8 cellular contexts compared by ENCODE assay signal in the genomic region with DNA sequence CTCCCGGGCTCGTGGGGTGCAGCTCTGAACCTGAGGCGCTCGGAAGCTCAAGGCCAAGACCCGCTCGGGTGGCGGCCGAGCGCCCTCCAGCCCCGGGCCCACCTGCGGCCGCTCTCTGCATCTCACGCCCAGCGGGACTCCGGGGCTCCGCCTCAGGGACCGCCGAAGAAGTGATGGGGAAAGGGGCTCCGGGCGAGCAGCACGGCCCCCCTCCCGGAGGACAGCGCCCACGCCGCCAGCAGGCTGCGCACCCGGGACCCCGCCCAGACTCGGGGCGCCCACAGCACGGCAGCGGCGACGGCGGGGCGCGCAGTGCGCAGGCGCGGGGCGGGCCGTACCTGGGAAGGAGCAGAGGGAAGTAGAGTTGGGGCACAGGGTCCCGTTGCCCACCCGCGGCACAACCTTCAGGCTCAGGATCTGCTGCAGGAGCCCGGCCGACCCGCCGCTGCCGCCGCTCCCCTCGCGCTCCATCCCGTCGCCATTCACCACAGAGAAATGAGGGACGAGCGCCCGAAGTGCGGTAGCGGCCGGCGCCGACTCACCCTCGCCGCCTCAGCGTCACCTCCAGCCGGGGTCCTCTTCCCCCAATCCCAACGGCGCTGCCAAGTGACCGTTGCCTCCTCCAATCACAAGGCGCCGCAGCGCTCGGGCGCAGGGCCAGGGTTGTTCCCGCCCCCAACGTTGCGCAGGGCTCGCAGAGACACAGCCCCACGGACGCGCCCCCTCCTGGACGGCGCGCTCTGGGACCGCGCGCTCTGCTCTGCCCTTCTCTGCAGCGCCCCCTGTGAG. TPM values are rescaled to one million over a fixed set of nuclear protein-coding genes. Genes with fewer than 3 reads are reported as not detected.
DNase-seq lines count a peak whose midpoint lies in the region; ATAC-seq and TF ChIP-seq lines count a peak whose summit lies in the region.

A gene with protein sequence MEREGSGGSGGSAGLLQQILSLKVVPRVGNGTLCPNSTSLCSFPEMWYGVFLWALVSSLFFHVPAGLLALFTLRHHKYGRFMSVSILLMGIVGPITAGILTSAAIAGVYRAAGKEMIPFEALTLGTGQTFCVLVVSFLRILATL (minus strand): TSS at position 560 of the 789 bp plus-strand sequence. CDS start 89 bp downstream, at position 471.

- no peaks in the 10 kb centered on the region for H3K9me3 Mint-ChIP-seq in activated naive CD4-positive, alpha-beta T cell treated with anti-CD3 and anti-CD28 coated beads, Interleukin-2, amount 50 U/mL, for 24 hours

- no peaks in the 10 kb centered on the region for H3K27me3 Mint-ChIP-seq in activated naive CD4-positive, alpha-beta T cell treated with anti-CD3 and anti-CD28 coated beads, Interleukin-2, amount 50 U/mL, for 24 hours

- peak within 1 kb of the TSS; percentile 75 for H3K27ac ChIP-seq in temporal lobe (ENCODE audit: low read depth, low read length)

- H3K36me3 Mint-ChIP-seq in activated naive CD4-positive, alpha-beta T cell treated with anti-CD3 and anti-CD28 coated beads, Interleukin-2, amount 50 U/mL, for 24 hours: peaks cover 3% of the 10 kb centered on the region

- ATAC-seq in HG02610 (IDR thresholded peaks at IDR 0.05; ENCODE audit: unreplicated experiment): peak; percentile 93
- ATAC-seq in SK-N-SH treated with all-trans-retinoic acid at 6 μM for 48 hours: peak; percentile 93

- peak within 1 kb of the TSS; percentile 96 for H3K27ac Mint-ChIP-seq in activated naive CD4-positive, alpha-beta T cell treated with anti-CD3 and anti-CD28 coated beads, Interleukin-2, amount 50 U/mL, for 24 hours

- H3K4me3 Mint-ChIP-seq in activated naive CD4-positive, alpha-beta T cell treated with anti-CD3 and anti-CD28 coated beads, Interleukin-2, amount 50 U/mL, for 24 hours: peak within 1 kb of the TSS; percentile 96

- TF ChIP-seq CTCF in GM12801 (IDR thresholded peaks at IDR 0.05; ENCODE audit: extremely low read depth, insufficient read length): peak; percentile 15

- DNase-seq in NCI-H1092 (lab: John Stamatoyannopoulos, UW) (peak; percentile 98), globus pallidus (ENCODE audit: low spot score) (peak; percentile 98), occipital lobe (lab: John Stamatoyannopoulos, UW) (peak; percentile 97)

- peaks cover 46% of the 10 kb centered on the region for H3K4me1 Mint-ChIP-seq in activated naive CD4-positive, alpha-beta T cell treated with anti-CD3 and anti-CD28 coated beads, Interleukin-2, amount 50 U/mL, for 24 hours

TF ChIP-seq in SK-N-SH treated with all-trans-retinoic acid at 6 μM for 48 hours, 23 proteins besides CTCF, POLR2A, EP300 and RAD21:
- TF ChIP-seq ZFP30 (CRISPR knock-in tag; IDR thresholded peaks at IDR 0.05): no peak
- TF ChIP-seq CSDC2 (CRISPR knock-in tag; IDR thresholded peaks at IDR 0.05): no peak
- TF ChIP-seq ZC3H10 (CRISPR knock-in tag; IDR thresholded peaks at IDR 0.05): no peak
- TF ChIP-seq ZNF565 (CRISPR knock-in tag; conservative IDR thresholded peaks at IDR 0.05; ENCODE audit: low read depth): no peak
- TF ChIP-seq, protein P1, sequence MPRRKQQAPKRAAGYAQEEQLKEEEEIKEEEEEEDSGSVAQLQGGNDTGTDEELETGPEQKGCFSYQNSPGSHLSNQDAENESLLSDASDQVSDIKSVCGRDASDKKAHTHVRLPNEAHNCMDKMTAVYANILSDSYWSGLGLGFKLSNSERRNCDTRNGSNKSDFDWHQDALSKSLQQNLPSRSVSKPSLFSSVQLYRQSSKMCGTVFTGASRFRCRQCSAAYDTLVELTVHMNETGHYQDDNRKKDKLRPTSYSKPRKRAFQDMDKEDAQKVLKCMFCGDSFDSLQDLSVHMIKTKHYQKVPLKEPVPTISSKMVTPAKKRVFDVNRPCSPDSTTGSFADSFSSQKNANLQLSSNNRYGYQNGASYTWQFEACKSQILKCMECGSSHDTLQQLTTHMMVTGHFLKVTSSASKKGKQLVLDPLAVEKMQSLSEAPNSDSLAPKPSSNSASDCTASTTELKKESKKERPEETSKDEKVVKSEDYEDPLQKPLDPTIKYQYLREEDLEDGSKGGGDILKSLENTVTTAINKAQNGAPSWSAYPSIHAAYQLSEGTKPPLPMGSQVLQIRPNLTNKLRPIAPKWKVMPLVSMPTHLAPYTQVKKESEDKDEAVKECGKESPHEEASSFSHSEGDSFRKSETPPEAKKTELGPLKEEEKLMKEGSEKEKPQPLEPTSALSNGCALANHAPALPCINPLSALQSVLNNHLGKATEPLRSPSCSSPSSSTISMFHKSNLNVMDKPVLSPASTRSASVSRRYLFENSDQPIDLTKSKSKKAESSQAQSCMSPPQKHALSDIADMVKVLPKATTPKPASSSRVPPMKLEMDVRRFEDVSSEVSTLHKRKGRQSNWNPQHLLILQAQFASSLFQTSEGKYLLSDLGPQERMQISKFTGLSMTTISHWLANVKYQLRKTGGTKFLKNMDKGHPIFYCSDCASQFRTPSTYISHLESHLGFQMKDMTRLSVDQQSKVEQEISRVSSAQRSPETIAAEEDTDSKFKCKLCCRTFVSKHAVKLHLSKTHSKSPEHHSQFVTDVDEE (CRISPR knock-in tag; IDR thresholded peaks at IDR 0.05): no peak
- no peak for TF ChIP-seq ESRRG (CRISPR knock-in tag; IDR thresholded peaks at IDR 0.05)
- no peak for TF ChIP-seq TOX (CRISPR knock-in tag; IDR thresholded peaks at IDR 0.05; ENCODE audit: borderline replicate concordance)
- no peak for TF ChIP-seq SNAI2 (CRISPR knock-in tag; IDR thresholded peaks at IDR 0.05)
- TF ChIP-seq, protein P2, sequence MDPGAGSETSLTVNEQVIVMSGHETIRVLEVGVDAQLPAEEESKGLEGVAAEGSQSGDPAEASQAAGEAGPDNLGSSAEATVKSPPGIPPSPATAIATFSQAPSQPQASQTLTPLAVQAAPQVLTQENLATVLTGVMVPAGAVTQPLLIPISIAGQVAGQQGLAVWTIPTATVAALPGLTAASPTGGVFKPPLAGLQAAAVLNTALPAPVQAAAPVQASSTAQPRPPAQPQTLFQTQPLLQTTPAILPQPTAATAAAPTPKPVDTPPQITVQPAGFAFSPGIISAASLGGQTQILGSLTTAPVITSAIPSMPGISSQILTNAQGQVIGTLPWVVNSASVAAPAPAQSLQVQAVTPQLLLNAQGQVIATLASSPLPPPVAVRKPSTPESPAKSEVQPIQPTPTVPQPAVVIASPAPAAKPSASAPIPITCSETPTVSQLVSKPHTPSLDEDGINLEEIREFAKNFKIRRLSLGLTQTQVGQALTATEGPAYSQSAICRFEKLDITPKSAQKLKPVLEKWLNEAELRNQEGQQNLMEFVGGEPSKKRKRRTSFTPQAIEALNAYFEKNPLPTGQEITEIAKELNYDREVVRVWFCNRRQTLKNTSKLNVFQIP (CRISPR knock-in tag; IDR thresholded peaks at IDR 0.05; ENCODE audit: borderline replicate concordance, low read depth): no peak
- TF ChIP-seq GLIS3 (CRISPR knock-in tag; IDR thresholded peaks at IDR 0.05): no peak
- TF ChIP-seq ZFP3 (CRISPR knock-in tag; IDR thresholded peaks at IDR 0.05): no peak
- no peak for TF ChIP-seq ARNTL (CRISPR knock-in tag; IDR thresholded peaks at IDR 0.05; ENCODE audit: borderline replicate concordance, low read depth)
- no peak for TF ChIP-seq OSR1 (CRISPR knock-in tag; IDR thresholded peaks at IDR 0.05)
- TF ChIP-seq, protein P3, sequence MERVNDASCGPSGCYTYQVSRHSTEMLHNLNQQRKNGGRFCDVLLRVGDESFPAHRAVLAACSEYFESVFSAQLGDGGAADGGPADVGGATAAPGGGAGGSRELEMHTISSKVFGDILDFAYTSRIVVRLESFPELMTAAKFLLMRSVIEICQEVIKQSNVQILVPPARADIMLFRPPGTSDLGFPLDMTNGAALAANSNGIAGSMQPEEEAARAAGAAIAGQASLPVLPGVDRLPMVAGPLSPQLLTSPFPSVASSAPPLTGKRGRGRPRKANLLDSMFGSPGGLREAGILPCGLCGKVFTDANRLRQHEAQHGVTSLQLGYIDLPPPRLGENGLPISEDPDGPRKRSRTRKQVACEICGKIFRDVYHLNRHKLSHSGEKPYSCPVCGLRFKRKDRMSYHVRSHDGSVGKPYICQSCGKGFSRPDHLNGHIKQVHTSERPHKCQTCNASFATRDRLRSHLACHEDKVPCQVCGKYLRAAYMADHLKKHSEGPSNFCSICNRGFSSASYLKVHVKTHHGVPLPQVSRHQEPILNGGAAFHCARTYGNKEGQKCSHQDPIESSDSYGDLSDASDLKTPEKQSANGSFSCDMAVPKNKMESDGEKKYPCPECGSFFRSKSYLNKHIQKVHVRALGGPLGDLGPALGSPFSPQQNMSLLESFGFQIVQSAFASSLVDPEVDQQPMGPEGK (CRISPR knock-in tag; IDR thresholded peaks at IDR 0.05; ENCODE audit: borderline replicate concordance): no peak
- TF ChIP-seq BACH2 (CRISPR knock-in tag; IDR thresholded peaks at IDR 0.05; ENCODE audit: borderline replicate concordance): no peak
- TF ChIP-seq ZNF8 (CRISPR knock-in tag; IDR thresholded peaks at IDR 0.05): no peak

RNA-seq across cellular contexts. Expression of the gene that starts here (rescaled TPM):
- 30.7 TPM for total RNA-seq in occipital lobe
- 17.0 TPM for total RNA-seq in temporal lobe

Comparison
In these comparisons a context has a peak if more than half of its experiments do, and no peak if none do; other contexts are left out.
1. Peak in every context shown above with its lines: DNase-seq, ATAC-seq and H3K27ac ChIP-seq.